In the genomic region with DNA sequence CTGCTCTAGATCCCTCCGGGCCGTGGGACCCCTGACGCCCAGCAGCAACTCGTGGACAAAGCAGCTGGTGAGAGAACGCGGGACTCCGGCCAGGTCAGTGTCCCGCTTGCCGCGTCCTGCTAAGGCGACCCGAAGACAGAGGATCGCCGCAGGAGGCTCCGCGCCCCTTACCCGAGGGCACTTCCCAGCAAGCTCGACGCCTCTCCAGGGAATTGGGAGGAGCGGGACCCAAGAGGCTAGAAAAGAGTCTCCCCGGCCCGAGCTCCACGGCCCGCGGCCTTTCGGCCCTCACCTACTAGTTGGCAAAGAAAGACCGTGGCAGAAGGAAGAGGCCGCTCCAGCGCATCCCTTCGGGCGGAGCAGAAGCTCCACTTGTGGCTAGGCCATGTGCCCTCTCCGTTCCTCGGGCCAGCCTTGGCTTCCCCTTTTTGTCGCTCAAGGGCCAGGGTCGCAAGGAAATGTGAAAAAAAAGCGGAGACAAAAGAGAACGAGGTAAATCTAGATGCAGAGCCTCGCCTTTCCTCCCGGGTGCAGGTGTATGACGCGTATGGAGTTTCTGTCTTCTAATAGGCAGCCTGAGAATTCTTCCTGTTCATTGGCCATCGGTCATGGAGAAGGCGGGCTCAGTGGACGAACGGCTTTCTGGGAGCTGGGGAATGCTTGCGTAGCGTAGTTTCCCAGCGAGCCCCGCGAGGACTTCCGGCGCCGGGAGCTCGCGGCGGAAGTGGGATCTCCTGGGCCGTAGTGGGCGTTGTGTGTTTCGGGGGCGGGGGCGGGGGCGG, we compare ENCODE assay signal across 8 cellular contexts. TPM values are rescaled to one million over a fixed set of nuclear protein-coding genes. Genes with fewer than 3 reads are reported as not detected.
DNase-seq lines count a peak whose midpoint lies in the region; ATAC-seq, FAIRE-seq and TF ChIP-seq lines count a peak whose summit lies in the region.

A gene with protein sequence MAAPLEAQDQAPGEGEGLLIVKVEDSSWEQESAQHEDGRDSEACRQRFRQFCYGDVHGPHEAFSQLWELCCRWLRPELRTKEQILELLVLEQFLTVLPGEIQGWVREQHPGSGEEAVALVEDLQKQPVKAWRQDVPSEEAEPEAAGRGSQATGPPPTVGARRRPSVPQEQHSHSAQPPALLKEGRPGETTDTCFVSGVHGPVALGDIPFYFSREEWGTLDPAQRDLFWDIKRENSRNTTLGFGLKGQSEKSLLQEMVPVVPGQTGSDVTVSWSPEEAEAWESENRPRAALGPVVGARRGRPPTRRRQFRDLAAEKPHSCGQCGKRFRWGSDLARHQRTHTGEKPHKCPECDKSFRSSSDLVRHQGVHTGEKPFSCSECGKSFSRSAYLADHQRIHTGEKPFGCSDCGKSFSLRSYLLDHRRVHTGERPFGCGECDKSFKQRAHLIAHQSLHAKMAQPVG (plus strand): TSS at position 692 of the 782 bp plus-strand sequence. CDS start 2,252 bp downstream, outside the sequence.

- H2AFZ ChIP-seq in SU-DHL-6 (ENCODE audit: low read depth, low read length, severe bottlenecking), result peak within 1 kb of the TSS; percentile 76

- WGBS in pancreas, 2 donors, result 0% methylated on average over 57 to 62 of the region's 62 CpGs

- TF ChIP-seq CTCF in GM12864 (IDR thresholded peaks at IDR 0.05; ENCODE audit: low read depth, low read length, missing control alignments) (no peak), SU-DHL-6 (IDR thresholded peaks at IDR 0.05; ENCODE audit: insufficient read depth, low read length, poor library complexity, severe bottlenecking) (no peak), pancreas (IDR thresholded peaks at IDR 0.05) (no peak), tibial artery (IDR thresholded peaks at IDR 0.05) (peak in 1 of 2 experiments; percentile 5)

- no peaks in the 10 kb centered on the region for H3K27me3 Mint-ChIP-seq in activated naive CD8-positive, alpha-beta T cell treated with anti-CD3 and anti-CD28 coated beads, Interleukin-2, amount 10 ng/mL, durations not matched to agents 7 days and 5 days

- no peaks in the 10 kb centered on the region for H3K27me3 ChIP-seq in SU-DHL-6 (ENCODE audit: low read length)
- no peaks in the 10 kb centered on the region for H3K27me3 ChIP-seq in pancreas
- H3K27me3 ChIP-seq in tibial artery, result no peaks in the 10 kb centered on the region

- peaks cover 7% of the 10 kb centered on the region for H3K36me3 Mint-ChIP-seq in activated naive CD8-positive, alpha-beta T cell treated with anti-CD3 and anti-CD28 coated beads, Interleukin-2, amount 10 ng/mL, durations not matched to agents 7 days and 5 days

- H3K9me3 Mint-ChIP-seq in activated naive CD8-positive, alpha-beta T cell treated with anti-CD3 and anti-CD28 coated beads, Interleukin-2, amount 10 ng/mL, durations not matched to agents 7 days and 5 days, result no peaks in the 10 kb centered on the region

- intact Hi-C loops in Right ventricle myocardium superior (cut with DNase I), result no loop called here
- intact Hi-C loops in pancreas (cut with DNase I), result no loop called here
- intact Hi-C loops in tibial artery (cut with DNase I; ENCODE audit: low total_unique reads), result no loop called here

- DNase-seq in GM12864 (ENCODE audit: low read depth), result peak; percentile 97
- peak; percentile 95 to 99 (median 99) for DNase-seq in NCI-H1417 (lab: John Stamatoyannopoulos, UW)
- DNase-seq in activated naive CD8-positive, alpha-beta T cell treated with anti-CD3 and anti-CD28 coated beads, Interleukin-2, amount 10 ng/mL, durations not matched to agents 7 days and 5 days, result peak; percentile 87
- DNase-seq in Right ventricle myocardium superior, result peak; percentile 96
- peak; percentile 89 to 96 (median 94) for DNase-seq in pancreas
- DNase-seq in tibial artery, result peak; percentile 97 to 98

- peaks cover 26% of the 10 kb centered on the region for H3K4me1 Mint-ChIP-seq in activated naive CD8-positive, alpha-beta T cell treated with anti-CD3 and anti-CD28 coated beads, Interleukin-2, amount 10 ng/mL, durations not matched to agents 7 days and 5 days

- peak within 1 kb of the TSS; percentile 97 for H3K9ac ChIP-seq in SU-DHL-6 (ENCODE audit: low read length)

- peaks cover 0 to 23% (median 6%) of the 10 kb centered on the region in 3 donors for H3K4me1 ChIP-seq in pancreas
- peaks cover 0 to 35% (median 21%) of the 10 kb centered on the region in 4 donors for H3K4me1 ChIP-seq in tibial artery

- H3K9me3 ChIP-seq in SU-DHL-6 (ENCODE audit: insufficient read depth, low read length), result no peaks in the 10 kb centered on the region
- no peaks in the 10 kb centered on the region for H3K9me3 ChIP-seq in pancreas
- no peaks in the 10 kb centered on the region for H3K9me3 ChIP-seq in tibial artery

- H3K4me3 Mint-ChIP-seq in activated naive CD8-positive, alpha-beta T cell treated with anti-CD3 and anti-CD28 coated beads, Interleukin-2, amount 10 ng/mL, durations not matched to agents 7 days and 5 days, result peak within 1 kb of the TSS; percentile 99

- H3K79me2 ChIP-seq in SU-DHL-6 (ENCODE audit: insufficient read depth, low read length), result peaks cover 11% of the 10 kb centered on the region

- H3F3A ChIP-seq in SU-DHL-6 (ENCODE audit: insufficient read depth), result peaks cover 11% of the 10 kb centered on the region

- H3K36me3 ChIP-seq in SU-DHL-6 (ENCODE audit: low read length), result no peaks in the 10 kb centered on the region
- no peaks in the 10 kb centered on the region for H3K36me3 ChIP-seq in pancreas
- peaks cover 0 to 37% (median 16%) of the 10 kb centered on the region in 3 donors for H3K36me3 ChIP-seq in tibial artery

- POLR2A ChIA-PET in activated naive CD8-positive, alpha-beta T cell treated with anti-CD3 and anti-CD28 coated beads, Interleukin-2, amount 10 ng/mL, durations not matched to agents 7 days and 5 days (lab: Charles Lee), result interaction anchor here (0.6 to 3.2 kb wide), 31 partner anchors 8 to 1119 kb away, joined by 3 to 42 read pairs (median 6); a partner anchor contains a TSS

- peak within 1 kb of the TSS; percentile 94 for H3K4me2 ChIP-seq in SU-DHL-6 (ENCODE audit: low read depth, low read length, poor library complexity, severe bottlenecking)

- H4K20me1 ChIP-seq in SU-DHL-6 (ENCODE audit: low read depth, low read length), result no peaks in the 10 kb centered on the region

- peak; percentile 90 for ATAC-seq in HG02759 (IDR thresholded peaks at IDR 0.05; ENCODE audit: unreplicated experiment)
- peak; percentile 95 for ATAC-seq in activated naive CD8-positive, alpha-beta T cell treated with anti-CD3 and anti-CD28 coated beads, Interleukin-2, amount 10 ng/mL, durations not matched to agents 7 days and 5 days (ENCODE audit: low read depth)
- ATAC-seq in Right ventricle myocardium superior (ENCODE audit: poor library complexity), result peak; percentile 96
- peak; percentile 95 to 98 (median 96) for ATAC-seq in pancreas

- peak within 1 kb of the TSS; percentile 48 for H3K27ac ChIP-seq in SU-DHL-6 (ENCODE audit: low read depth, low read length)
- H3K27ac ChIP-seq in pancreas, result peak within 1 kb of the TSS; percentile 88 to 96 (median 90)
- peak within 1 kb of the TSS; percentile 89 to 94 for H3K27ac ChIP-seq in tibial artery

- H3K9me2 ChIP-seq in SU-DHL-6 (replicated peaks; ENCODE audit: insufficient read depth, low read length), result no peaks in the 10 kb centered on the region

- H3K27ac Mint-ChIP-seq in activated naive CD8-positive, alpha-beta T cell treated with anti-CD3 and anti-CD28 coated beads, Interleukin-2, amount 10 ng/mL, durations not matched to agents 7 days and 5 days, result peak within 1 kb of the TSS; percentile 95

- peak; percentile 77 for FAIRE-seq in pancreas (lab: Jason Lieb, UNC)

- H3K4me3 ChIP-seq in GM12864 (ENCODE audit: low read depth, low read length) (peak within 1 kb of the TSS; percentile 88), SU-DHL-6 (ENCODE audit: insufficient read depth, low read length, poor library complexity, severe bottlenecking) (peak within 1 kb of the TSS; percentile 89), pancreas (peak within 1 kb of the TSS; percentile 75 to 98 (median 90)), tibial artery (peak within 1 kb of the TSS; percentile 74 to 86)

RNA-seq across cellular contexts. Expression of the gene that starts here (rescaled TPM):
- 10 to 100 TPM; 12.9 to 13.3 TPM for total RNA-seq in activated naive CD8-positive, alpha-beta T cell treated with anti-CD3 and anti-CD28 coated beads, Interleukin-2, amount 10 ng/mL, durations not matched to agents 7 days and 5 days
- total RNA-seq in Right ventricle myocardium superior, result 6.1 TPM
- 1 to 10 TPM; 5.0 to 8.8 (median 6.7) TPM for total RNA-seq in pancreas
- 1 to 10 TPM; 5.8 to 7.5 TPM for polyA plus RNA-seq in pancreas

Comparison
In these comparisons a context has a peak if more than half of its experiments do, and no peak if none do; other contexts are left out.
1. Peak in every context shown above with its lines: DNase-seq, ATAC-seq, H3K4me3 ChIP-seq and H3K27ac ChIP-seq.